28 cellular contexts compared by ENCODE assay signal in genomic region chr18:44855681-44856080, GRCh38.
"Had no signal": no experiment of that assay in that cellular context is flagged by ENCODE, and none has a peak within 500 bp of the region (broad histone marks: within the 10 kb centered on the region; RNA-seq: fewer than 3 reads in every experiment).

No MANE protein-coding gene starts in this region.

- H3K9me3 ChIP-seq: gastroesophageal sphincter, lower lobe of right lung, stomach, suprapubic skin, tibial nerve had no signal

- H3K27me3 ChIP-seq: gastroesophageal sphincter, stomach, suprapubic skin, tibial nerve had no signal

- H3K4me3 Mint-ChIP-seq: activated B cell treated with CpG ODN at 0.5 μM for 24 hours; activated CD4-positive, alpha-beta T cell treated with anti-CD3 and anti-CD28 coated beads for 36 hours; activated naive CD4-positive, alpha-beta T cell treated with anti-CD3 and anti-CD28 coated beads, Interleukin-2, amount 10 ng/mL, durations not matched to agents 7 days and 5 days; endodermal cell; T-cell had no signal

- H3K27ac ChIP-seq: cardiac muscle cell, gastroesophageal sphincter, lower lobe of right lung, parathyroid adenoma, stomach, suprapubic skin, tibial nerve had no signal

- H2AFZ ChIP-seq: parathyroid adenoma had no signal

- H3K4me3 ChIP-seq: cardiac muscle cell, gastroesophageal sphincter, lower lobe of right lung, stomach, suprapubic skin, tibial nerve had no signal

- H3K4me1 ChIP-seq: parathyroid adenoma had no signal

- ATAC-seq: activated CD4-positive, alpha-beta T cell treated with anti-CD3 and anti-CD28 coated beads for 36 hours; gastroesophageal sphincter; left cardiac atrium; lower lobe of right lung; right cardiac atrium; T-cell had no signal

- H3K4me1 Mint-ChIP-seq: activated CD4-positive, alpha-beta T cell treated with anti-CD3 and anti-CD28 coated beads for 36 hours; activated naive CD4-positive, alpha-beta T cell treated with anti-CD3 and anti-CD28 coated beads, Interleukin-2, amount 10 ng/mL, durations not matched to agents 7 days and 5 days; T-cell had no signal

- H3K36me3 ChIP-seq: cardiac muscle cell, gastroesophageal sphincter, lower lobe of right lung, stomach, suprapubic skin, tibial nerve had no signal

- H3K9me3 Mint-ChIP-seq: activated B cell treated with CpG ODN at 0.5 μM for 24 hours; activated naive CD4-positive, alpha-beta T cell treated with anti-CD3 and anti-CD28 coated beads, Interleukin-2, amount 10 ng/mL, durations not matched to agents 7 days and 5 days; endodermal cell; T-cell had no signal

- H3K36me3 Mint-ChIP-seq: activated naive CD4-positive, alpha-beta T cell treated with anti-CD3 and anti-CD28 coated beads, Interleukin-2, amount 10 ng/mL, durations not matched to agents 7 days and 5 days; T-cell had no signal

- H3K27me3 Mint-ChIP-seq: activated B cell treated with CpG ODN at 0.5 μM for 24 hours, naive B cell, T-cell had no signal

- DNase-seq: activated B cell treated with CpG ODN at 0.5 μM for 24 hours; activated CD4-positive, alpha-beta T cell treated with anti-CD3 and anti-CD28 coated beads for 36 hours; activated CD4-positive, alpha-beta T cell treated with anti-CD3 and anti-CD28 coated beads, Interleukin-2, amount 50 U/mL, for 4 hours; activated CD8-positive, alpha-beta memory T cell treated with anti-CD3 and anti-CD28 coated beads for 24 hours; activated effector memory CD4-positive, alpha-beta T cell treated with anti-CD3 and anti-CD28 coated beads, Interleukin-2, amount 50 U/mL, for 16 hours; activated naive CD4-positive, alpha-beta T cell treated with anti-CD3 and anti-CD28 coated beads, Interleukin-2, amount 10 ng/mL, durations not matched to agents 7 days and 5 days; activated T-cell treated with anti-CD3 and anti-CD28 coated beads, Interleukin-2, amount 50 U/mL, for 48 hours; amygdala; cortex of kidney; endodermal cell; erythroblast; head of caudate nucleus; hypothalamus; left cardiac atrium; lower lobe of right lung; naive B cell; nucleus accumbens; right cardiac atrium; stimulated activated CD4-positive, alpha-beta T cell treated with anti-CD3 and anti-CD28 coated beads, Interleukin-12 subunit alpha, Interleukin-12 subunit beta, amount 100 ng/mL, for 4 hours; stimulated activated CD4-positive, alpha-beta T cell treated with anti-CD3 and anti-CD28 coated beads, Interleukin-4, amount 100 ng/mL, for 4 hours; stomach; T-cell had no signal

- FAIRE-seq: urothelium cell line had no signal

- H3K9ac ChIP-seq: parathyroid adenoma had no signal

- H3K27ac Mint-ChIP-seq: activated B cell treated with CpG ODN at 0.5 μM for 24 hours; activated CD4-positive, alpha-beta T cell treated with anti-CD3 and anti-CD28 coated beads for 36 hours; activated naive CD4-positive, alpha-beta T cell treated with anti-CD3 and anti-CD28 coated beads, Interleukin-2, amount 10 ng/mL, durations not matched to agents 7 days and 5 days; endodermal cell; T-cell had no signal
